Comparison of ENCODE assay signal across 8 cellular contexts in genomic region chr17:1109606-1110523, GRCh38.
DNase-seq lines count a peak whose midpoint lies in the region; ATAC-seq, FAIRE-seq and TF ChIP-seq lines count a peak whose summit lies in the region.

No MANE protein-coding gene starts in this region.

- TF ChIP-seq CTCF in AG04449 (IDR thresholded peaks at IDR 0.05; ENCODE audit: insufficient read depth, low read length, missing control alignments), result no peak
- TF ChIP-seq CTCF in mammary epithelial cell (conservative IDR thresholded peaks at IDR 0.05 in 1 of 2, IDR thresholded peaks at IDR 0.05 in 1 of 2; ENCODE audit: extremely low read depth in 1 of 2, insufficient read depth in 1 of 2, low read depth in 1 of 2, low read length in 2 of 2), result no peak
- TF ChIP-seq CTCF in right lobe of liver (IDR thresholded peaks at IDR 0.05), result no peak

- H3K9ac ChIP-seq in mammary epithelial cell (ENCODE audit: insufficient read depth, low read length) (peak overlapping the region; percentile 59), stomach smooth muscle (ENCODE audit: low read length in 2 of 2) (peak overlapping the region; percentile 49 to 55)

- intact Hi-C loops in mammary epithelial cell (cut with micrococcal nuclease), result loop anchor here (1.0 to 5.0 kb wide), 2 partner anchors 18 to 48 kb away; no protein-coding TSS in a partner anchor
- intact Hi-C loops in right lobe of liver (cut with DNase I), result no loop called here

- CTCF ChIA-PET in AG04449 (lab: Yijun Ruan, JAX) (interaction anchor here (1.0 to 7.5 kb wide), 4 partner anchors 12 to 78 kb away, joined by 3 to 49 read pairs (median 19); no protein-coding TSS in a partner anchor), mammary epithelial cell (lab: Charles Lee; ENCODE audit: low non-redundant PET) (interaction anchor here (1.0 kb wide), 1 partner anchor 13 kb away, joined by 5 read pairs; no protein-coding TSS in a partner anchor)

- ATAC-seq in GM19455 (IDR thresholded peaks at IDR 0.05; ENCODE audit: unreplicated experiment) (peak; percentile 27), right lobe of liver (peak in 3 of 4 donors; percentile 5 to 20 (median 11))

- H3K4me3 ChIP-seq in AG04449 (ENCODE audit: low read depth, low read length) (peak overlapping the region; percentile 72), mammary epithelial cell (replicated peaks in 1 of 3; ENCODE audit: insufficient read depth in 1 of 3, low read depth in 2 of 3, low read length in 3 of 3) (peak overlapping the region; percentile 36 to 75 (median 74)), right lobe of liver (peak overlapping the region; percentile 43 to 58 (median 47)), stomach smooth muscle (ENCODE audit: low read length in 2 of 2) (peak overlapping the region; percentile 27 to 87)

- peaks cover 34% of the 10 kb centered on the region for H3K79me2 ChIP-seq in mammary epithelial cell (ENCODE audit: insufficient read depth, low read length)

- POLR2A ChIA-PET in AG04449 (lab: Yijun Ruan, JAX), result interaction anchor here (0.6 kb wide), 1 partner anchor 8 kb away, joined by 3 read pairs; no protein-coding TSS in a partner anchor

- DNase-seq in AG04449 (ENCODE audit: low read depth, low spot score) (no peak), mammary epithelial cell (no peak), right lobe of liver (no peak), NCI-H774 (lab: John Stamatoyannopoulos, UW) (no peak), frontal cortex (ENCODE audit: low spot score in 2 of 2) (no peak)

- H3K27me3 ChIP-seq in mammary epithelial cell (ENCODE audit: insufficient read depth, low read length) (no peaks in the 10 kb centered on the region), right lobe of liver (no peaks in the 10 kb centered on the region), stomach smooth muscle (ENCODE audit: control insufficient read depth in 1 of 2, insufficient read depth in 2 of 2, low read length in 2 of 2) (no peaks in the 10 kb centered on the region)

- in situ Hi-C loops in mammary epithelial cell (cut with MboI; ENCODE audit: low sequenced_read_pairs in 2 of 2), result no loop called here

- H3K4me2 ChIP-seq in mammary epithelial cell (ENCODE audit: insufficient read depth, low read depth, low read length), result peak overlapping the region; percentile 99

- H3K27ac ChIP-seq in mammary epithelial cell (ENCODE audit: insufficient read depth, low read depth, low read length) (peak overlapping the region; percentile 65), right lobe of liver (peak overlapping the region; percentile 47 to 81 (median 73)), stomach smooth muscle (ENCODE audit: low read length) (peak overlapping the region; percentile 86)

- 71% methylated on average over 8 of the region's 33 CpGs for WGBS in mammary epithelial cell (ENCODE audit: low coverage, missing lambda C conversion rate)
- WGBS in right lobe of liver (ENCODE audit: insufficient coverage, low coverage, low lambda C conversion rate, missing lambda C conversion rate), result 43% methylated on average over 9 of the region's 33 CpGs

- peak overlapping the region; percentile 76 for H2AFZ ChIP-seq in mammary epithelial cell (ENCODE audit: low read depth, low read length)

- no peaks in the 10 kb centered on the region for H4K20me1 ChIP-seq in mammary epithelial cell (ENCODE audit: insufficient read depth, low read length)

- TF ChIP-seq POLR2A in right lobe of liver (IDR thresholded peaks at IDR 0.05), result no peak

- no peaks in the 10 kb centered on the region for H3K9me3 ChIP-seq in mammary epithelial cell (replicated peaks; ENCODE audit: insufficient read depth, low read length)
- no peaks in the 10 kb centered on the region for H3K9me3 ChIP-seq in right lobe of liver
- H3K9me3 ChIP-seq in stomach smooth muscle (ENCODE audit: control insufficient read depth in 2 of 2, low read length in 2 of 2), result no peaks in the 10 kb centered on the region

- BruUV-seq in mammary epithelial cell (replicated peaks; lab: Mats Ljungman, UMichigan), result no TSS peak

- dilution Hi-C loops in mammary epithelial cell (cut with HindIII; ENCODE audit: low sequenced_read_pairs), result loop anchor here (5.0 kb wide), 1 partner anchor 33 kb away; no protein-coding TSS in a partner anchor

- H3K36me3 ChIP-seq in mammary epithelial cell (ENCODE audit: insufficient read depth, low read length), result no peaks in the 10 kb centered on the region
- H3K36me3 ChIP-seq in right lobe of liver, result no peaks in the 10 kb centered on the region
- peaks cover 0 to 3% of the 10 kb centered on the region in 2 donors for H3K36me3 ChIP-seq in stomach smooth muscle (ENCODE audit: control insufficient read depth in 2 of 2, insufficient read depth in 2 of 2, low read length in 2 of 2)

- no peak for FAIRE-seq in frontal cortex (lab: Jason Lieb, UNC)

- H3K4me1 ChIP-seq in mammary epithelial cell (ENCODE audit: insufficient read depth, low read length) (peaks cover 46% of the 10 kb centered on the region), right lobe of liver (peaks cover 0 to 9% (median 0%) of the 10 kb centered on the region in 4 donors), stomach smooth muscle (ENCODE audit: control insufficient read depth, insufficient read depth, low read length) (peaks cover 73% of the 10 kb centered on the region)

TF ChIP-seq in PFSK-1, 5 proteins besides CTCF, POLR2A, EP300 and RAD21:
- TF ChIP-seq FOXP2 (optimal IDR thresholded peaks at IDR 0.05; ENCODE audit: borderline replicate concordance, extremely low read depth, extremely low read length, insufficient read depth) (no peak), TAF1 (IDR thresholded peaks at IDR 0.05; ENCODE audit: borderline replicate concordance, insufficient read depth, low read length) (no peak), POLR2AphosphoS5 (IDR thresholded peaks at IDR 0.05; ENCODE audit: low read depth, low read length) (0 out of 2 replicates have a peak, but pooled peaks have one; percentile 0)
